13 cellular contexts compared by ENCODE assay signal in the genomic region with DNA sequence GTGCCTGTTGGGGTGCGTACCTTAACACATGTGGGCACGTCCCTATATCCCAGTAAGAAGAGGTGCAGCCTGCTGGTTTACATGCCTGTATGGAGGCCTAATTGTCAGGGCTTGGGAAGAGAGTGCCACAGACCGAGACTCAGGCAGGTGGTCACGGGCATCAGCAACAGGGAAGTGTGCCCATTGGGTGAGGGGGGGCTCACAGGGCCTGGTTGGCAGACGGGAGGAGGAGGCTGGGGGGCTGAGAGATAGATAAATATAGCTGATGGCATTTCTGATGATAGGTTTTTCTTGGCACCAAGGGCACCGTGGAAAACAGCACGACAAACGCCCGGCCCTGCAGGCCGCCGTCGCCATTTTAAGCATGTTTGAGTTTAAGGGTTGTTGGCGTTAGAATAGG. TPM values are rescaled to one million over a fixed set of nuclear protein-coding genes. Genes with fewer than 3 reads are reported as not detected.
DNase-seq lines count a peak whose midpoint lies in the region; ATAC-seq and TF ChIP-seq lines count a peak whose summit lies in the region.
"Had no signal": no experiment of that assay in that cellular context is flagged by ENCODE, and none has a peak within 500 bp of the region (broad histone marks: within the 10 kb centered on the region; RNA-seq: fewer than 3 reads in every experiment).

No MANE protein-coding gene starts in this region.

- peak overlapping the region; percentile 82 for H2AK5ac ChIP-seq in IMR-90 (ENCODE audit: low read depth, low read length)
- H2AK5ac ChIP-seq in mesenchymal stem cell (ENCODE audit: low read length, severe bottlenecking): no peak overlapping the region

- H4K91ac ChIP-seq in IMR-90 (ENCODE audit: insufficient read depth, low read depth, low read length) (peak overlapping the region; percentile 72), mesenchymal stem cell (ENCODE audit: low read length) (no peak overlapping the region)

- 0 out of 2 replicates have a peak overlapping the region, but pooled peaks have one; percentile 20 for H4K5ac ChIP-seq in IMR-90 (ENCODE audit: low read depth, low read length)

- peak overlapping the region; percentile 21 for H2AK9ac ChIP-seq in IMR-90 (replicated peaks; ENCODE audit: low read depth, low read length, poor library complexity)

- ATAC-seq in IMR-90 (ENCODE audit: low read depth) (no peak), HG02981 (IDR thresholded peaks at IDR 0.05; ENCODE audit: unreplicated experiment) (no peak)
- ATAC-seq: T-cell had no signal

- H3K4me2 ChIP-seq in IMR-90 (ENCODE audit: low read depth, low read length) (no peak overlapping the region), mammary epithelial cell (ENCODE audit: insufficient read depth, low read depth, low read length) (no peak overlapping the region), mesenchymal stem cell (ENCODE audit: low read length, poor library complexity, severe bottlenecking) (no peak overlapping the region)

- intact Hi-C loops in IMR-90 (cut with micrococcal nuclease): loop anchor here (5.0 kb wide), 1 partner anchor 46 kb away; no protein-coding TSS in a partner anchor
- intact Hi-C loops in mammary epithelial cell (cut with micrococcal nuclease): loop anchor here (5.0 kb wide), 2 partner anchors 119 to 146 kb away; a partner anchor contains a TSS

- TF ChIP-seq POLR2A in IMR-90 (IDR thresholded peaks at IDR 0.05; ENCODE audit: low read depth, low read length): no peak

- dilution Hi-C loops in IMR-90 (cut with HindIII; ENCODE audit: low sequenced_read_pairs, unreplicated experiment) (no loop called here), mammary epithelial cell (cut with HindIII; ENCODE audit: low sequenced_read_pairs) (no loop called here)

- in situ Hi-C loops in IMR-90 (cut with MboI; ENCODE audit: low sequenced_read_pairs): no loop called here
- in situ Hi-C loops in mammary epithelial cell (cut with MboI; ENCODE audit: low sequenced_read_pairs in 2 of 2): loop anchor here in 1 of 2 donors (5.0 kb wide), 1 partner anchor 41 kb away; no protein-coding TSS in a partner anchor

- H3K4ac ChIP-seq in IMR-90 (ENCODE audit: low read depth, low read length): peak overlapping the region; percentile 85
- H3K4ac ChIP-seq in mesenchymal stem cell (ENCODE audit: low read depth in 1 of 2, low read length in 2 of 2): no peak overlapping the region

- H2BK120ac ChIP-seq in IMR-90 (ENCODE audit: low read depth, low read length) (peak overlapping the region; percentile 7), mesenchymal stem cell (ENCODE audit: low read depth, low read length) (no peak overlapping the region)

- H3K79me1 ChIP-seq in IMR-90 (ENCODE audit: low read depth in 1 of 2, low read length in 2 of 2): peaks cover 51 to 99% of the 10 kb centered on the region in 2 experiments
- no peaks in the 10 kb centered on the region for H3K79me1 ChIP-seq in mesenchymal stem cell (replicated peaks; ENCODE audit: low read length, poor library complexity, severe bottlenecking)

- TF ChIP-seq RAD21 in IMR-90 (IDR thresholded peaks at IDR 0.05; ENCODE audit: low read length): no peak

- no peaks in the 10 kb centered on the region for H3K27me3 ChIP-seq in IMR-90 (ENCODE audit: control insufficient read depth, insufficient read depth, low read length)
- H3K27me3 ChIP-seq in mammary epithelial cell (ENCODE audit: insufficient read depth, low read length): no peaks in the 10 kb centered on the region
- peaks cover 0 to 27% of the 10 kb centered on the region in 2 experiments for H3K27me3 ChIP-seq in mesenchymal stem cell (ENCODE audit: control insufficient read depth in 1 of 2, insufficient read depth in 1 of 2, low read length in 2 of 2)

- no peak overlapping the region for H2BK12ac ChIP-seq in mesenchymal stem cell (ENCODE audit: low read length in 2 of 2)

- H3K23ac ChIP-seq in IMR-90 (ENCODE audit: low read depth, low read length) (peak overlapping the region; percentile 4; the same call in 1 of the 2 replicates), mesenchymal stem cell (ENCODE audit: low read length in 2 of 2) (no peak overlapping the region)

- no peak for TF ChIP-seq CTCF in IMR-90 (conservative IDR thresholded peaks at IDR 0.05; ENCODE audit: low read depth, low read length)
- no peak for TF ChIP-seq CTCF in mammary epithelial cell (conservative IDR thresholded peaks at IDR 0.05 in 1 of 2, IDR thresholded peaks at IDR 0.05 in 1 of 2; ENCODE audit: extremely low read depth in 1 of 2, insufficient read depth in 1 of 2, low read depth in 1 of 2, low read length in 2 of 2)

- H3K4me1 ChIP-seq in IMR-90 (ENCODE audit: control insufficient read depth, insufficient read depth, low read length) (peaks cover 38% of the 10 kb centered on the region), mammary epithelial cell (ENCODE audit: insufficient read depth, low read length) (peaks cover 93% of the 10 kb centered on the region), mesenchymal stem cell (ENCODE audit: control insufficient read depth, insufficient read depth, low read depth, low read length) (peaks cover 22% of the 10 kb centered on the region)

- 97% methylated on average over 5 of the region's 13 CpGs; no CpG with 5 or more reads in 1 of the 2 experiments for WGBS in IMR-90 (ENCODE audit: extremely low coverage in 2 of 2, insufficient read length in 1 of 2), 2 experiments
- 78% methylated on average over 13 of the region's 13 CpGs for WGBS in mammary epithelial cell (ENCODE audit: low coverage, missing lambda C conversion rate)
- WGBS in mesenchymal stem cell: 93% methylated on average over 13 of the region's 13 CpGs

- H3K27ac ChIP-seq in IMR-90 (ENCODE audit: insufficient read depth, low read length): peak overlapping the region; percentile 31; the same call in 1 of the 2 replicates
- H3K27ac ChIP-seq in mammary epithelial cell (ENCODE audit: insufficient read depth, low read depth, low read length): peak overlapping the region; percentile 54
- H3K27ac ChIP-seq in mesenchymal stem cell (ENCODE audit: low read length, poor library complexity, severe bottlenecking): no peak overlapping the region
- peak overlapping the region; percentile 100 for H3K27ac ChIP-seq in temporal lobe (ENCODE audit: low read depth, low read length)

- H4K20me1 ChIP-seq in IMR-90 (ENCODE audit: insufficient read depth, low read length): peaks cover 15% of the 10 kb centered on the region
- H4K20me1 ChIP-seq in mammary epithelial cell (ENCODE audit: insufficient read depth, low read length): no peaks in the 10 kb centered on the region

- POLR2A ChIA-PET in IMR-90 (lab: Charles Lee; ENCODE audit: unreplicated experiment): interaction anchor here (0.5 to 0.7 kb wide), 2 partner anchors 22 to 27 kb away, joined by 4 to 11 read pairs; no protein-coding TSS in a partner anchor

- H3K9me3 ChIP-seq in IMR-90 (ENCODE audit: control insufficient read depth, insufficient read depth, low read length): no peaks in the 10 kb centered on the region
- H3K9me3 ChIP-seq in mammary epithelial cell (replicated peaks; ENCODE audit: insufficient read depth, low read length): no peaks in the 10 kb centered on the region
- no peaks in the 10 kb centered on the region for H3K9me3 ChIP-seq in mesenchymal stem cell (ENCODE audit: control insufficient read depth, low read length)

- peak overlapping the region; percentile 62 for H2BK20ac ChIP-seq in IMR-90 (ENCODE audit: low read depth, low read length)

- H2BK15ac ChIP-seq in IMR-90 (ENCODE audit: low read depth, low read length): peak overlapping the region; percentile 62; the same call in 2 of the 3 replicates
- no peak overlapping the region for H2BK15ac ChIP-seq in mesenchymal stem cell (ENCODE audit: low read depth, poor library complexity, severe bottlenecking)

- H3K14ac ChIP-seq in IMR-90 (replicated peaks; ENCODE audit: low read depth, low read length) (peak overlapping the region; percentile 73), mesenchymal stem cell (ENCODE audit: low read length in 2 of 2) (peak overlapping the region in 1 of 2 experiments; percentile 27)

- CTCF ChIA-PET in IMR-90 (lab: Yijun Ruan, JAX) (interaction anchor here (1.5 to 1.8 kb wide), 2 partner anchors 22 to 28 kb away, joined by 5 to 13 read pairs; no protein-coding TSS in a partner anchor), mammary epithelial cell (lab: Charles Lee; ENCODE audit: low non-redundant PET) (interaction anchor here (2.2 kb wide), 1 partner anchor 28 kb away, joined by 15 read pairs; no protein-coding TSS in a partner anchor)

- H3K36me3 ChIP-seq in IMR-90 (ENCODE audit: control insufficient read depth, insufficient read depth, low read length) (peaks cover 31% of the 10 kb centered on the region; the same call in 1 of the 2 replicates), mammary epithelial cell (ENCODE audit: insufficient read depth, low read length) (no peaks in the 10 kb centered on the region), mesenchymal stem cell (ENCODE audit: control insufficient read depth in 1 of 2, insufficient read depth in 2 of 2, low read depth in 1 of 2, low read length in 2 of 2) (peaks cover 0 to 71% of the 10 kb centered on the region in 2 experiments)

- H3K79me2 ChIP-seq in mammary epithelial cell (ENCODE audit: insufficient read depth, low read length): peaks cover 94% of the 10 kb centered on the region

- H3K4me3 ChIP-seq in IMR-90 (ENCODE audit: insufficient read depth, low read depth, low read length) (no peak overlapping the region), mammary epithelial cell (replicated peaks in 1 of 3; ENCODE audit: insufficient read depth in 1 of 3, low read depth in 2 of 3, low read length in 3 of 3) (no peak overlapping the region), mesenchymal stem cell (ENCODE audit: insufficient read depth in 1 of 2, low read depth in 1 of 2, low read length in 2 of 2) (peak overlapping the region in 1 of 2 experiments; percentile 54)

- H2BK5ac ChIP-seq in IMR-90 (ENCODE audit: low read depth, low read length, poor library complexity, severe bottlenecking) (no peak overlapping the region), mesenchymal stem cell (ENCODE audit: low read depth, low read length, poor library complexity, severe bottlenecking) (no peak overlapping the region)

- H4K8ac ChIP-seq in IMR-90 (ENCODE audit: low read depth in 2 of 2, low read length in 2 of 2): peak overlapping the region; percentile 49 to 61; a peak in 2 of 4 replicates
- no peak overlapping the region for H4K8ac ChIP-seq in mesenchymal stem cell (ENCODE audit: low read length)

- H3K56ac ChIP-seq in IMR-90 (ENCODE audit: extremely low read depth, insufficient read depth, low read length): no peak overlapping the region

- no peak overlapping the region for H2AFZ ChIP-seq in IMR-90 (replicated peaks; ENCODE audit: low read length, poor library complexity)
- H2AFZ ChIP-seq in mammary epithelial cell (ENCODE audit: low read depth, low read length): no peak overlapping the region
- H2AFZ ChIP-seq in mesenchymal stem cell (ENCODE audit: low read depth, low read length): no peak overlapping the region

- peaks cover 34% of the 10 kb centered on the region for H3K9me1 ChIP-seq in IMR-90 (ENCODE audit: insufficient read depth, low read length)

- H3K18ac ChIP-seq in IMR-90 (ENCODE audit: low read depth, low read length) (no peak overlapping the region; the same call in 1 of the 2 replicates), mesenchymal stem cell (ENCODE audit: low read depth in 1 of 2, low read length in 2 of 2) (no peak overlapping the region)

- DNase-seq in IMR-90 (no peak), mammary epithelial cell (no peak), mesenchymal stem cell (no peak), NK-92 (lab: John Stamatoyannopoulos, UW; ENCODE audit: unreplicated experiment) (no peak), NCI-H187 treated with DMSO at 0.1 percent for 48 hours (lab: John Stamatoyannopoulos, UW) (no peak), Ammon's horn (ENCODE audit: low spot score) (no peak)
- DNase-seq: activated naive CD8-positive, alpha-beta T cell treated with anti-CD3 and anti-CD28 coated beads, Interleukin-2, amount 10 ng/mL, durations not matched to agents 7 days and 5 days; CD8-positive, alpha-beta memory T cell; NCI-H2227 treated with DMSO at 0.1 percent for 48 hours; posterior cingulate gyrus; T-cell had no signal

- BruUV-seq in IMR-90 (replicated peaks; lab: Mats Ljungman, UMichigan) (no TSS peak), mammary epithelial cell (replicated peaks; lab: Mats Ljungman, UMichigan) (no TSS peak)

- H3K9ac ChIP-seq in IMR-90 (ENCODE audit: low read depth, low read length) (no peak overlapping the region), mammary epithelial cell (ENCODE audit: insufficient read depth, low read length) (no peak overlapping the region), mesenchymal stem cell (ENCODE audit: low read length) (peak overlapping the region; percentile 99)

RNA-seq across cellular contexts. Expression of a gene that starts 37.6 kb away (rescaled TPM):
- total RNA-seq in IMR-90 (2012; rRNA removed): 10.0 and 10.2 TPM in 2 replicates
- polyA plus RNA-seq in IMR-90 (2012; rRNA removed): 46.9 and 47.7 TPM in 2 replicates
- polyA plus RNA-seq in IMR-90 (2012; cell fraction: cytosol; rRNA removed): 34.3 and 53.4 TPM in 2 replicates
- polyA plus RNA-seq in IMR-90 (2012; cell fraction: nucleus; rRNA removed; ENCODE audit: low replicate concordance): 34.8 and 48.3 TPM in 2 replicates
- total RNA-seq in mammary epithelial cell: 10 to 100 TPM; 43.2 to 76.1 TPM
- 24.5 TPM for polyA plus RNA-seq in mammary epithelial cell
- 215 TPM for polyA minus RNA-seq in mammary epithelial cell
- 4.6 TPM for polyA plus RNA-seq in mesenchymal stem cell (2013, experiment 1 of 2)
- polyA plus RNA-seq in mesenchymal stem cell (2013, experiment 2 of 2): 4.6 TPM
- 185 TPM for total RNA-seq in temporal lobe
